In the genomic region with DNA sequence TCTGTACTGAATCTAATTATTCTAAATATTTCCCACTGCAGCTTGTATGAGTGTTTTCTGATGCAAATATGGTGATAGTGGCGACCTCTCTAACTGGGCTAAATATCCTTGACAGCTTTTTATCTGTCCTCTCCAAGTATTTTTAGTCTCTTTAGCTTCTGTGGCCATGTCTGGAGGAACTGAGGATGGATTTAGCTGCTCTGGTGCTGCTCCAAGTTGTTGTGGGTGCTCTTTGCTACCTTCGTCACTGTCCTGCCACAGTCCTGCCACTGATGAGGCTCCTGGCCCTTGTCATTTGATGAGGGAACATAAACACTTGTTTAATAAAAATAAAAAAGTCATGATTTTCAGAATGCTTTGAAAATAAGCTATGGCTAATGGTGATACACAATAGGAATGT, we compare ENCODE assay signal across 14 cellular contexts. TPM values are rescaled to one million over a fixed set of nuclear protein-coding genes. Genes with fewer than 3 reads are reported as not detected.
DNase-seq lines count a peak whose midpoint lies in the region; ATAC-seq and TF ChIP-seq lines count a peak whose summit lies in the region.
"Had no signal": no experiment of that assay in that cellular context is flagged by ENCODE, and none has a peak within 500 bp of the region (broad histone marks: within the 10 kb centered on the region; RNA-seq: fewer than 3 reads in every experiment).

No MANE protein-coding gene starts in this region.

- H3K4me3 ChIP-seq in GM23248, result peak overlapping the region; percentile 20; the same call in 1 of the 2 replicates
- no peak overlapping the region for H3K4me3 ChIP-seq in hepatocyte
- no peak overlapping the region for H3K4me3 ChIP-seq in smooth muscle cell
- H3K4me3 ChIP-seq: neural progenitor cell had no signal

- H3K79me2 ChIP-seq in GM23248 (ENCODE audit: insufficient read depth) (peaks cover 95% of the 10 kb centered on the region), hepatocyte (peaks cover 97% of the 10 kb centered on the region), smooth muscle cell (ENCODE audit: low read depth) (peaks cover 95% of the 10 kb centered on the region)

- H3K36me3 ChIP-seq in GM23248 (ENCODE audit: low read depth) (no peaks in the 10 kb centered on the region), hepatocyte (replicated peaks; ENCODE audit: insufficient read depth, low read depth) (no peaks in the 10 kb centered on the region), smooth muscle cell (ENCODE audit: low read depth) (no peaks in the 10 kb centered on the region)
- H3K36me3 ChIP-seq: neural progenitor cell had no signal

- peak overlapping the region; percentile 87 for H3K27ac Mint-ChIP-seq in chondrocyte (ENCODE audit: unreplicated experiment)
- H3K27ac Mint-ChIP-seq: activated CD8-positive, alpha-beta memory T cell treated with anti-CD3 and anti-CD28 coated beads, Interleukin-2, amount 10 ng/mL, durations not matched to agents 7 days and 5 days; neural progenitor cell; T-helper 1 cell treated with Interleukin-12 subunit alpha and Interleukin-12 subunit beta and Interleukin-4 antibody, amounts not matched to agents 30 μg/mL and 1 μg/mL, for 36 hours had no signal

- no peaks in the 10 kb centered on the region for H3K27me3 ChIP-seq in GM23248 (replicated peaks; ENCODE audit: insufficient read depth)
- no peaks in the 10 kb centered on the region for H3K27me3 ChIP-seq in hepatocyte
- no peaks in the 10 kb centered on the region for H3K27me3 ChIP-seq in smooth muscle cell (ENCODE audit: low read depth)
- H3K27me3 ChIP-seq: neural progenitor cell had no signal

- H4K20me1 ChIP-seq in GM23248 (ENCODE audit: insufficient read depth) (peaks cover 9% of the 10 kb centered on the region), hepatocyte (ENCODE audit: insufficient read depth, poor library complexity, severe bottlenecking) (peaks cover 10% of the 10 kb centered on the region), smooth muscle cell (ENCODE audit: low read depth) (peaks cover 87% of the 10 kb centered on the region)

- H3K27me3 Mint-ChIP-seq in chondrocyte (ENCODE audit: low read depth), result no peaks in the 10 kb centered on the region
- H3K27me3 Mint-ChIP-seq: activated CD8-positive, alpha-beta memory T cell treated with anti-CD3 and anti-CD28 coated beads, Interleukin-2, amount 10 ng/mL, durations not matched to agents 7 days and 5 days had no signal

- H3K9ac ChIP-seq in GM23248 (peak overlapping the region; percentile 51), smooth muscle cell (ENCODE audit: low read depth) (no peak overlapping the region)
- H3K9ac ChIP-seq: neural progenitor cell had no signal

- H3K4me1 ChIP-seq in GM23248 (ENCODE audit: insufficient read depth) (peaks cover 38% of the 10 kb centered on the region), hepatocyte (ENCODE audit: insufficient read depth) (peaks cover 4% of the 10 kb centered on the region), smooth muscle cell (ENCODE audit: low read depth) (no peaks in the 10 kb centered on the region)
- H3K4me1 ChIP-seq: neural progenitor cell had no signal

- H3F3A ChIP-seq in GM23248 (ENCODE audit: insufficient read depth) (peaks cover 22% of the 10 kb centered on the region), smooth muscle cell (ENCODE audit: low read depth) (no peaks in the 10 kb centered on the region)

- WGBS in GM23248 (ENCODE audit: low coverage in 1 of 2, low lambda C conversion rate in 2 of 2, missing lambda C conversion rate in 2 of 2), 2 experiments, result 94 to 95% methylated on average over 2 of the region's 2 CpGs
- WGBS in hepatocyte (ENCODE audit: low lambda C conversion rate, missing lambda C conversion rate), result 87% methylated on average over 2 of the region's 2 CpGs
- 77% methylated on average over 2 of the region's 2 CpGs for WGBS in smooth muscle cell (ENCODE audit: low lambda C conversion rate)

- H3K36me3 Mint-ChIP-seq in chondrocyte (ENCODE audit: low read depth), result peaks cover 1% of the 10 kb centered on the region
- H3K36me3 Mint-ChIP-seq: activated CD8-positive, alpha-beta memory T cell treated with anti-CD3 and anti-CD28 coated beads, Interleukin-2, amount 10 ng/mL, durations not matched to agents 7 days and 5 days had no signal

- DNase-seq in GM23248 (no peak), chondrocyte (ENCODE audit: low spot score) (no peak), hepatocyte (ENCODE audit: low spot score) (no peak), smooth muscle cell (lab: John Stamatoyannopoulos, UW; ENCODE audit: unreplicated experiment) (no peak)
- no peak for DNase-seq in activated CD8-positive, alpha-beta memory T cell treated with anti-CD3 and anti-CD28 coated beads, Interleukin-2, amount 50 U/mL, for 48 hours
- DNase-seq in activated CD8-positive, alpha-beta memory T cell treated with anti-CD3 and anti-CD28 coated beads for 24 hours, result no peak
- DNase-seq: activated CD4-positive, CD25-positive, alpha-beta regulatory T cell; activated CD8-positive, alpha-beta memory T cell treated with anti-CD3 and anti-CD28 coated beads, Interleukin-2, amount 10 ng/mL, durations not matched to agents 7 days and 5 days; activated gamma-delta T cell; NCI-H1105 treated with DMSO at 0.1 percent for 48 hours had no signal

- H3K9me2 ChIP-seq in GM23248 (ENCODE audit: insufficient read depth) (no peaks in the 10 kb centered on the region), hepatocyte (replicated peaks; ENCODE audit: insufficient read depth) (no peaks in the 10 kb centered on the region)

- H3K27ac ChIP-seq in GM23248 (peak overlapping the region; percentile 66), hepatocyte (peak overlapping the region; percentile 44), smooth muscle cell (ENCODE audit: low read depth) (peak overlapping the region; percentile 63)
- H3K27ac ChIP-seq: neural progenitor cell had no signal

- TF ChIP-seq CTCF in chondrocyte (IDR thresholded peaks at IDR 0.05) (no peak), hepatocyte (IDR thresholded peaks at IDR 0.05; ENCODE audit: poor library complexity) (no peak), smooth muscle cell (IDR thresholded peaks at IDR 0.05; ENCODE audit: borderline replicate concordance, insufficient read depth, poor library complexity, severe bottlenecking) (no peak)

- peaks cover 47% of the 10 kb centered on the region for H3K4me1 Mint-ChIP-seq in chondrocyte (ENCODE audit: low read depth)

- ATAC-seq in GM21381 (IDR thresholded peaks at IDR 0.05; ENCODE audit: unreplicated experiment) (no peak), GM18502 (IDR thresholded peaks at IDR 0.05; ENCODE audit: poor library complexity, unreplicated experiment) (no peak)
- ATAC-seq: activated CD8-positive, alpha-beta memory T cell treated with anti-CD3 and anti-CD28 coated beads, Interleukin-2, amount 10 ng/mL, durations not matched to agents 7 days and 5 days had no signal

- H3K4me2 ChIP-seq in GM23248 (ENCODE audit: unreplicated experiment) (peak overlapping the region; percentile 70), hepatocyte (peak overlapping the region; percentile 6), smooth muscle cell (peak overlapping the region; percentile 9)
- H3K4me2 ChIP-seq: neural progenitor cell had no signal

- H3K9me3 ChIP-seq in GM23248 (ENCODE audit: low read depth) (no peaks in the 10 kb centered on the region), hepatocyte (ENCODE audit: low read depth) (no peaks in the 10 kb centered on the region), smooth muscle cell (replicated peaks; ENCODE audit: low read depth) (no peaks in the 10 kb centered on the region)

- no peak overlapping the region for H3K4me3 Mint-ChIP-seq in chondrocyte (ENCODE audit: unreplicated experiment)
- H3K4me3 Mint-ChIP-seq: activated CD8-positive, alpha-beta memory T cell treated with anti-CD3 and anti-CD28 coated beads, Interleukin-2, amount 10 ng/mL, durations not matched to agents 7 days and 5 days; neural progenitor cell; T-helper 1 cell treated with Interleukin-12 subunit alpha and Interleukin-12 subunit beta and Interleukin-4 antibody, amounts not matched to agents 30 μg/mL and 1 μg/mL, for 36 hours had no signal

- H3K9me3 Mint-ChIP-seq in chondrocyte (ENCODE audit: low read depth), result no peaks in the 10 kb centered on the region
- H3K9me3 Mint-ChIP-seq: neural progenitor cell; T-helper 1 cell treated with Interleukin-12 subunit alpha and Interleukin-12 subunit beta and Interleukin-4 antibody, amounts not matched to agents 30 μg/mL and 1 μg/mL, for 36 hours had no signal

- in situ Hi-C loops in GM23248 (cut with MboI), result no loop called here

- H2AFZ ChIP-seq in GM23248, result 0 out of 2 replicates have a peak overlapping the region, but pooled peaks have one; percentile 31
- H2AFZ ChIP-seq in hepatocyte, result no peak overlapping the region
- no peak overlapping the region for H2AFZ ChIP-seq in smooth muscle cell (ENCODE audit: low read depth)
- H2AFZ ChIP-seq: neural progenitor cell had no signal

RNA-seq across cellular contexts. Expression of a gene that starts 15.9 kb away (rescaled TPM):
- 50.1 and 86.8 TPM in 2 replicates for total RNA-seq in GM23248 (2014; rRNA removed; shearing (Covaris generic))
- polyA plus RNA-seq in GM23248 (2016; fragmentation: Nextera tagmentation; extraction: Ambion mirVana), result 159 and 165 TPM in 2 replicates
- 63.8 to 69.4 TPM (median 66.9 TPM) in 3 replicates for total RNA-seq in chondrocyte
- 89.0 and 111 TPM in 2 replicates for total RNA-seq in hepatocyte
- 145 and 151 TPM in 2 replicates for polyA plus RNA-seq in hepatocyte
- total RNA-seq in smooth muscle cell, result 127 and 145 TPM in 2 replicates
- 139 and 156 TPM in 2 replicates for polyA plus RNA-seq in smooth muscle cell

Comparison
In these comparisons a context has a peak if more than half of its experiments do, and no peak if none do; other contexts are left out.
1. H3K4me2 ChIP-seq: peak in every context shown above with its lines; median percentile 70 in GM23248; 9 in smooth muscle cell; 6 in hepatocyte.